18 cellular contexts compared by ENCODE assay signal in genomic region chr11:126695293-126695692, GRCh38.
"Had no signal": no experiment of that assay in that cellular context is flagged by ENCODE, and none has a peak within 500 bp of the region (broad histone marks: within the 10 kb centered on the region; RNA-seq: fewer than 3 reads in every experiment).

No MANE protein-coding gene starts in this region.

- H3K4me3 ChIP-seq: right atrium auricular region, upper lobe of left lung had no signal

- H3K4me1 Mint-ChIP-seq: activated CD4-positive, alpha-beta T cell treated with anti-CD3 and anti-CD28 coated beads, Interleukin-2, amount 10 ng/mL, durations not matched to agents 24 days and 14 days; activated naive CD8-positive, alpha-beta T cell treated with anti-CD3 and anti-CD28 coated beads, Interleukin-2, amount 10 ng/mL, durations not matched to agents 7 days and 5 days; immature natural killer cell had no signal

- H3K36me3 Mint-ChIP-seq: activated naive CD8-positive, alpha-beta T cell treated with anti-CD3 and anti-CD28 coated beads, Interleukin-2, amount 10 ng/mL, durations not matched to agents 7 days and 5 days; immature natural killer cell; natural killer cell treated with Interleukin-12 subunit alpha and Interleukin-12 subunit beta and Interleukin-15 and Interleukin-18, amount 100 ng/mL, for 72 hours had no signal

- H3K27me3 Mint-ChIP-seq: activated CD4-positive, alpha-beta T cell treated with anti-CD3 and anti-CD28 coated beads, Interleukin-2, amount 10 ng/mL, durations not matched to agents 24 days and 14 days had no signal

- H3K27me3 ChIP-seq: foreskin keratinocyte, right atrium auricular region, upper lobe of left lung had no signal

- H3K27ac ChIP-seq: foreskin keratinocyte, right atrium auricular region, upper lobe of left lung had no signal

- FAIRE-seq: endothelial cell of umbilical vein, small intestine, TTC549 had no signal

- H3K9me3 Mint-ChIP-seq: activated CD4-positive, alpha-beta T cell treated with anti-CD3 and anti-CD28 coated beads, Interleukin-2, amount 10 ng/mL, durations not matched to agents 24 days and 14 days; activated naive CD8-positive, alpha-beta T cell treated with anti-CD3 and anti-CD28 coated beads, Interleukin-2, amount 10 ng/mL, durations not matched to agents 7 days and 5 days; immature natural killer cell; natural killer cell treated with Interleukin-12 subunit alpha and Interleukin-12 subunit beta and Interleukin-15 and Interleukin-18, amount 100 ng/mL, for 72 hours had no signal

- DNase-seq: activated CD4-positive, alpha-beta T cell treated with anti-CD3 and anti-CD28 coated beads, Interleukin-2, amount 10 ng/mL, durations not matched to agents 24 days and 14 days; activated CD4-positive, CD25-positive, alpha-beta regulatory T cell; activated CD8-positive, alpha-beta memory T cell treated with anti-CD3 and anti-CD28 coated beads, Interleukin-2, amount 50 U/mL, for 4 hours; activated CD8-positive, alpha-beta T cell treated with anti-CD3 and anti-CD28 coated beads, Interleukin-2, amount 10 ng/mL, durations not matched to agents 7 days and 5 days; activated naive CD4-positive, alpha-beta T cell; activated naive CD8-positive, alpha-beta T cell treated with anti-CD3 and anti-CD28 coated beads, Interleukin-2, amount 10 ng/mL, durations not matched to agents 7 days and 5 days; cerebellar nuclear complex; effector CD8-positive, alpha-beta T cell; foreskin keratinocyte; immature natural killer cell; mesendoderm; small intestine; upper lobe of left lung had no signal

- H3K4me3 Mint-ChIP-seq: activated CD4-positive, alpha-beta T cell treated with anti-CD3 and anti-CD28 coated beads, Interleukin-2, amount 10 ng/mL, durations not matched to agents 24 days and 14 days; activated CD8-positive, alpha-beta T cell treated with anti-CD3 and anti-CD28 coated beads, Interleukin-2, amount 10 ng/mL, durations not matched to agents 7 days and 5 days; activated naive CD8-positive, alpha-beta T cell treated with anti-CD3 and anti-CD28 coated beads, Interleukin-2, amount 10 ng/mL, durations not matched to agents 7 days and 5 days; immature natural killer cell; natural killer cell treated with Interleukin-12 subunit alpha and Interleukin-12 subunit beta and Interleukin-15 and Interleukin-18, amount 100 ng/mL, for 72 hours; stimulated activated naive CD8-positive, alpha-beta T cell treated with anti-CD3 and anti-CD28 coated beads, Interleukin-15, Interleukin-2, amounts not matched to agents 100 ng/mL and 50 ng/mL, for 24 hours had no signal

- H3K9me3 ChIP-seq: right atrium auricular region, upper lobe of left lung had no signal

- H3K36me3 ChIP-seq: right atrium auricular region, upper lobe of left lung had no signal

- ATAC-seq: activated CD8-positive, alpha-beta T cell treated with anti-CD3 and anti-CD28 coated beads, Interleukin-2, amount 10 ng/mL, durations not matched to agents 7 days and 5 days; foreskin keratinocyte; natural killer cell treated with Interleukin-12 subunit alpha and Interleukin-12 subunit beta and Interleukin-15 and Interleukin-18, amount 100 ng/mL, for 72 hours had no signal

- H3K4me1 ChIP-seq: foreskin keratinocyte, right atrium auricular region, upper lobe of left lung had no signal
